In the genomic region with DNA sequence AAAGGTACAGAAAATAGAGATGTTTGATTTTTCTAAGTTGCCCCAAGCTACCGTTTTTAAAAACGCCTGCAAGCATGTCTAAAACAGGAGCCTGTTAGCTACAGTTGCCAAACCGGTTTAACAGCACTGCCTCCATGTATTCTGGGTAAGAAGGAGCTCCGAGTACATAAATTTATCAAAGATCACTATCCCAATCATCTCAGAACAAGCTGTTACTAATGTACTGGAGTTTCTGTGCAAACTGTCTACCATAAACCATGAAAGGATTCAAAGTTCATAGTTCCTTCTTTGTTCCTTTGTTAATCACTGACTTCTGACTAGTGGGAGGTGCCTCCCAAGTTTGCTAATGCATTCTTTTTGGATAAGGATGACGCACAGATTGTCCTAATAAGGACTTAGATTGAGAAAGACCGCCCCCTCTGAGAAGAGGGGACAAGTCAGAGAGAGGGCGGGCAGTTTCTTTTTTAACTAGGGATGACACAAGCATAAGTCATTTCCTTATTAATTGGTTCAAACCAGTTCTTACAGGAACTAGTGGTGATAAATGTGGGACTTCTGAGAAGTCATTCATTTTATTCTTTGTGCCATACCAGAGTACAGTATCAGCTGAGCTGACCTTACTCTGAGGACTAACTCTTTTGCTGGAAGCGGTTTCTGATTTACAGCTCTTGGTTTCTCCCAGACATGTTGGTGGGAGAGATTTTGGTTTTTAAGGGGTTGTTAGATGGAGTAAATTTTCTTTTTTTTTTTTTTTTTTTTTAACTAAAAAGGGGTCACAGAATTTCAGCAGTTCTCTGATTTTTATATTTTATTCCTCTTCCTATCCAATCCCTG, we compare ENCODE assay signal across 8 cellular contexts. TPM values are rescaled to one million over a fixed set of nuclear protein-coding genes. Genes with fewer than 3 reads are reported as not detected.
DNase-seq lines count a peak whose midpoint lies in the region; ATAC-seq and TF ChIP-seq lines count a peak whose summit lies in the region.

No MANE protein-coding gene starts in this region.

- peaks cover 23% of the 10 kb centered on the region for H3K79me2 ChIP-seq in mesendoderm (ENCODE audit: control insufficient read depth, insufficient read depth, low read length)

- H3K36me3 ChIP-seq in endodermal cell (ENCODE audit: control insufficient read depth, insufficient read depth, low read length) (peaks cover 25% of the 10 kb centered on the region), mesendoderm (ENCODE audit: control insufficient read depth, insufficient read depth, low read length) (no peaks in the 10 kb centered on the region), thoracic aorta (no peaks in the 10 kb centered on the region)

- peak overlapping the region; percentile 98 for H3K4me3 ChIP-seq in endodermal cell (ENCODE audit: low read length)
- peak overlapping the region; percentile 87 for H3K4me3 ChIP-seq in mesendoderm (ENCODE audit: low read length)
- peak overlapping the region; percentile 77 for H3K4me3 ChIP-seq in thoracic aorta

- H3K4me1 ChIP-seq in endodermal cell (ENCODE audit: control insufficient read depth, insufficient read depth, low read length) (peaks cover 3% of the 10 kb centered on the region), mesendoderm (ENCODE audit: control insufficient read depth, low read depth, low read length) (no peaks in the 10 kb centered on the region), thoracic aorta (ENCODE audit: control insufficient read depth in 1 of 2, low read depth in 2 of 2) (peaks cover 10 to 22% of the 10 kb centered on the region in 2 donors)

- WGBS in endodermal cell (ENCODE audit: insufficient coverage in 1 of 2, insufficient read length in 1 of 2), 2 experiments, result 7 to 12% methylated on average over 7 to 8 of the region's 8 CpGs
- no CpG with 5 or more reads among the region's 8 CpGs for WGBS in mesendoderm (ENCODE audit: extremely low coverage, insufficient coverage, low lambda C conversion rate)

- H3K9me3 ChIP-seq in endodermal cell (ENCODE audit: control insufficient read depth, low read length) (no peaks in the 10 kb centered on the region), thoracic aorta (no peaks in the 10 kb centered on the region)

- H3K4me1 Mint-ChIP-seq in endodermal cell, result peaks cover 32% of the 10 kb centered on the region

- H3K27me3 ChIP-seq in endodermal cell (ENCODE audit: control insufficient read depth, insufficient read depth, low read length, poor library complexity, severe bottlenecking) (no peaks in the 10 kb centered on the region), mesendoderm (ENCODE audit: insufficient read depth, low read length, poor library complexity) (no peaks in the 10 kb centered on the region), thoracic aorta (replicated peaks; ENCODE audit: insufficient read depth) (no peaks in the 10 kb centered on the region)

- H2AK5ac ChIP-seq in mesendoderm (ENCODE audit: low read length), result no peak overlapping the region

- H3K79me1 ChIP-seq in mesendoderm (ENCODE audit: low read length), result no peaks in the 10 kb centered on the region

- no peak overlapping the region for H4K5ac ChIP-seq in mesendoderm (ENCODE audit: low read length)

- no peaks in the 10 kb centered on the region for H3K27me3 Mint-ChIP-seq in endodermal cell (ENCODE audit: insufficient read depth)

- peak overlapping the region; percentile 74 for H2BK15ac ChIP-seq in mesendoderm (replicated peaks; ENCODE audit: low read depth)

- peak overlapping the region; percentile 70 for H3K4ac ChIP-seq in mesendoderm (ENCODE audit: low read depth, low read length)

- H3K27ac ChIP-seq in C4-2B, result peak overlapping the region; percentile 98
- H3K27ac ChIP-seq in endodermal cell (ENCODE audit: low read depth, low read length), result peak overlapping the region; percentile 94
- peak overlapping the region; percentile 89 for H3K27ac ChIP-seq in mesendoderm (ENCODE audit: low read depth, low read length)
- peak overlapping the region; percentile 89 to 98 for H3K27ac ChIP-seq in thoracic aorta

- DNase-seq in NCI-H345 treated with DMSO at 0.1 percent for 48 hours (lab: John Stamatoyannopoulos, UW; ENCODE audit: unreplicated experiment) (peak; percentile 48), endodermal cell (peak; percentile 88), mesendoderm (peak; percentile 100), thoracic aorta (ENCODE audit: low spot score) (peak; percentile 78)
- DNase-seq in activated CD4-positive, alpha-beta T cell treated with anti-CD3 and anti-CD28 coated beads for 48 hours, result peak; percentile 73

- H3K36me3 Mint-ChIP-seq in endodermal cell (ENCODE audit: low read depth), result peaks cover 29% of the 10 kb centered on the region

- H2BK5ac ChIP-seq in mesendoderm (ENCODE audit: low read length), result no peak overlapping the region

- no peak for TF ChIP-seq CTCF in C4-2B (conservative IDR thresholded peaks at IDR 0.05)
- TF ChIP-seq CTCF in endodermal cell (conservative IDR thresholded peaks at IDR 0.05), result peak; percentile 10
- TF ChIP-seq CTCF in thoracic aorta (IDR thresholded peaks at IDR 0.05), result no peak

- H2BK120ac ChIP-seq in mesendoderm (ENCODE audit: low read depth, low read length), result peak overlapping the region; percentile 88

- ATAC-seq in GM18873 (IDR thresholded peaks at IDR 0.05; ENCODE audit: low FRiP score, unreplicated experiment) (peak; percentile 72), HG03095 (IDR thresholded peaks at IDR 0.05; ENCODE audit: unreplicated experiment) (peak; percentile 69), thoracic aorta (ENCODE audit: insufficient number of reproducible peaks, low FRiP score, low read depth) (peak; percentile 95)

- peak overlapping the region; percentile 75 for H3K4me3 Mint-ChIP-seq in endodermal cell

- peak overlapping the region; percentile 92 for H3K56ac ChIP-seq in mesendoderm (ENCODE audit: low read length)

- H3K23ac ChIP-seq in mesendoderm (ENCODE audit: low read length), result no peak overlapping the region

- H3K9me3 Mint-ChIP-seq in endodermal cell, result no peaks in the 10 kb centered on the region

- peak overlapping the region; percentile 98 for H3K9ac ChIP-seq in endodermal cell (ENCODE audit: extremely low read depth, low read length, poor library complexity, severe bottlenecking)
- H3K9ac ChIP-seq in mesendoderm (ENCODE audit: low read length), result peak overlapping the region; percentile 93

- H4K8ac ChIP-seq in mesendoderm (ENCODE audit: low read depth, low read length), result peak overlapping the region; percentile 86

- H3K18ac ChIP-seq in mesendoderm (ENCODE audit: low read length), result peak overlapping the region; percentile 98

- H3K27ac Mint-ChIP-seq in endodermal cell, result peak overlapping the region; percentile 98

- H3K4me2 ChIP-seq in mesendoderm (ENCODE audit: low read length), result peak overlapping the region; percentile 51

RNA-seq across cellular contexts. Expression of a gene that starts 55.2 kb away (rescaled TPM):
- total RNA-seq in endodermal cell (10 to 100 TPM; 17.5 to 24.1 TPM), thoracic aorta (10 to 100 TPM; 11.0 to 28.0 TPM)
- 20.2 TPM for polyA plus RNA-seq in endodermal cell (2013, experiment 1 of 2)
- polyA plus RNA-seq in endodermal cell (2013, experiment 2 of 2), result 17.1 TPM
- 14.9 TPM for polyA plus RNA-seq in mesendoderm (2013, experiment 1 of 2)
- polyA plus RNA-seq in mesendoderm (2013, experiment 2 of 2), result 15.1 TPM

RNA-seq across cellular contexts. Expression of a gene that starts 55.3 kb away (rescaled TPM):
- 10 to 100 TPM; 22.3 to 31.5 TPM for total RNA-seq in endodermal cell
- 22.9 TPM for polyA plus RNA-seq in endodermal cell (2013, experiment 1 of 2)
- 21.7 TPM for polyA plus RNA-seq in endodermal cell (2013, experiment 2 of 2)
- 13.3 TPM for polyA plus RNA-seq in mesendoderm (2013, experiment 1 of 2)
- polyA plus RNA-seq in mesendoderm (2013, experiment 2 of 2), result 13.3 TPM
- total RNA-seq in thoracic aorta, result 10 to 100 TPM; 31.0 to 62.6 TPM

Comparison
In these comparisons a context has a peak if more than half of its experiments do, and no peak if none do; other contexts are left out.
1. Peak in every context shown above with its lines: DNase-seq, ATAC-seq, H3K4me3 ChIP-seq and H3K27ac ChIP-seq.
2. DNase-seq: peak in every context shown above with its lines; median percentile 100 in mesendoderm; 88 in endodermal cell; 78 in thoracic aorta; 73 in activated CD4-positive, alpha-beta T cell treated with anti-CD3 and anti-CD28 coated beads for 48 hours; 48 in NCI-H345 treated with DMSO at 0.1 percent for 48 hours.